ENCODE assay signal across 22 cellular contexts in genomic region chr20:62528983-62529891, GRCh38. TPM values are rescaled to one million over a fixed set of nuclear protein-coding genes. Genes with fewer than 3 reads are reported as not detected.
"Had no signal": no experiment of that assay in that cellular context is flagged by ENCODE, and none has a peak within 500 bp of the region (broad histone marks: within the 10 kb centered on the region; RNA-seq: fewer than 3 reads in every experiment).

No MANE protein-coding gene starts in this region.

- H3K4me3 Mint-ChIP-seq: activated CD4-positive, alpha-beta T cell treated with anti-CD3 and anti-CD28 coated beads, Interleukin-2, amount 10 ng/mL, durations not matched to agents 24 days and 14 days; activated naive CD8-positive, alpha-beta T cell; activated T-cell treated with anti-CD3 and anti-CD28 coated beads, Interleukin-2, amount 50 U/mL, for 72 hours; central memory CD8-positive, alpha-beta T cell; naive thymus-derived CD4-positive, alpha-beta T cell; stimulated activated memory B cell treated with anti-CD40 and anti-IgM and Interleukin-4, amounts not matched to agents 10 μg/mL and 1 μg/mL and 100 μg/mL, for 72 hours had no signal

- H3K27me3 ChIP-seq: thyroid gland had no signal

- H3K27ac Mint-ChIP-seq: activated CD4-positive, alpha-beta T cell treated with anti-CD3 and anti-CD28 coated beads, Interleukin-2, amount 10 ng/mL, durations not matched to agents 24 days and 14 days; activated naive CD8-positive, alpha-beta T cell; activated T-cell treated with anti-CD3 and anti-CD28 coated beads, Interleukin-2, amount 50 U/mL, for 72 hours; naive thymus-derived CD4-positive, alpha-beta T cell; stimulated activated memory B cell treated with anti-CD40 and anti-IgM and Interleukin-4, amounts not matched to agents 10 μg/mL and 1 μg/mL and 100 μg/mL, for 72 hours had no signal

- H3K27me3 Mint-ChIP-seq: activated naive CD8-positive, alpha-beta T cell had no signal

- H3K4me1 Mint-ChIP-seq: central memory CD8-positive, alpha-beta T cell had no signal

- H3K36me3 ChIP-seq: thyroid gland had no signal

- H3K9me3 ChIP-seq: body of pancreas, thyroid gland had no signal

- H3K4me1 ChIP-seq: body of pancreas, foreskin keratinocyte, thyroid gland had no signal

- DNase-seq: activated CD4-positive, alpha-beta T cell treated with anti-CD3 and anti-CD28 coated beads, Interleukin-2, amount 10 ng/mL, durations not matched to agents 24 days and 14 days; activated CD4-positive, CD25-positive, alpha-beta regulatory T cell; activated CD8-positive, alpha-beta memory T cell treated with anti-CD3 and anti-CD28 coated beads, Interleukin-2, amount 50 U/mL, for 48 hours; activated gamma-delta T cell; activated T-cell treated with anti-CD3 and anti-CD28 coated beads, Interleukin-2, amount 50 U/mL, for 72 hours; amniotic stem cell; body of pancreas; cortex of kidney; effector memory CD4-positive, alpha-beta T cell; foreskin keratinocyte; head of caudate nucleus; left cardiac atrium; naive thymus-derived CD4-positive, alpha-beta T cell; occipital lobe; stimulated activated CD4-positive, alpha-beta T cell treated with anti-CD3 and anti-CD28 coated beads, Interleukin-1b, Interleukin-23, amount 100 ng/mL, for 48 hours; thyroid gland had no signal

- H3K36me3 Mint-ChIP-seq: activated naive CD8-positive, alpha-beta T cell; naive thymus-derived CD4-positive, alpha-beta T cell; stimulated activated memory B cell treated with anti-CD40 and anti-IgM and Interleukin-4, amounts not matched to agents 10 μg/mL and 1 μg/mL and 100 μg/mL, for 72 hours had no signal

- H3K27ac ChIP-seq: body of pancreas, foreskin keratinocyte, thyroid gland had no signal

- ATAC-seq: activated T-cell treated with anti-CD3 and anti-CD28 coated beads, Interleukin-2, amount 50 U/mL, for 72 hours; body of pancreas; foreskin keratinocyte; naive thymus-derived CD4-positive, alpha-beta T cell; sciatic nerve; stimulated activated memory B cell treated with anti-CD40 and anti-IgM and Interleukin-4, amounts not matched to agents 10 μg/mL and 1 μg/mL and 100 μg/mL, for 72 hours had no signal

- H3K9me3 Mint-ChIP-seq: activated CD4-positive, alpha-beta T cell treated with anti-CD3 and anti-CD28 coated beads, Interleukin-2, amount 10 ng/mL, durations not matched to agents 24 days and 14 days; activated T-cell treated with anti-CD3 and anti-CD28 coated beads, Interleukin-2, amount 50 U/mL, for 72 hours; central memory CD8-positive, alpha-beta T cell; stimulated activated memory B cell treated with anti-CD40 and anti-IgM and Interleukin-4, amounts not matched to agents 10 μg/mL and 1 μg/mL and 100 μg/mL, for 72 hours had no signal

- H3K4me3 ChIP-seq: body of pancreas, thyroid gland had no signal

RNA-seq across cellular contexts. Expression of gene GATA5, which starts 53.4 kb away (rescaled TPM):
- total RNA-seq: activated CD4-positive, alpha-beta T cell treated with anti-CD3 and anti-CD28 coated beads, Interleukin-2, amount 10 ng/mL, durations not matched to agents 24 days and 14 days; activated T-cell treated with anti-CD3 and anti-CD28 coated beads, Interleukin-2, amount 50 U/mL, for 72 hours; body of pancreas; foreskin keratinocyte; lung microvascular endothelial cell; naive thymus-derived CD4-positive, alpha-beta T cell; T-helper 2 cell treated with Interferon-gamma antibody and Interleukin-4, amounts not matched to agents 100 ng/mL and 5 ng/mL, for 36 hours had no signal
- polyA plus RNA-seq: foreskin keratinocyte; naive thymus-derived CD4-positive, alpha-beta T cell had no signal
